9 cellular contexts compared by ENCODE assay signal in the genomic region with DNA sequence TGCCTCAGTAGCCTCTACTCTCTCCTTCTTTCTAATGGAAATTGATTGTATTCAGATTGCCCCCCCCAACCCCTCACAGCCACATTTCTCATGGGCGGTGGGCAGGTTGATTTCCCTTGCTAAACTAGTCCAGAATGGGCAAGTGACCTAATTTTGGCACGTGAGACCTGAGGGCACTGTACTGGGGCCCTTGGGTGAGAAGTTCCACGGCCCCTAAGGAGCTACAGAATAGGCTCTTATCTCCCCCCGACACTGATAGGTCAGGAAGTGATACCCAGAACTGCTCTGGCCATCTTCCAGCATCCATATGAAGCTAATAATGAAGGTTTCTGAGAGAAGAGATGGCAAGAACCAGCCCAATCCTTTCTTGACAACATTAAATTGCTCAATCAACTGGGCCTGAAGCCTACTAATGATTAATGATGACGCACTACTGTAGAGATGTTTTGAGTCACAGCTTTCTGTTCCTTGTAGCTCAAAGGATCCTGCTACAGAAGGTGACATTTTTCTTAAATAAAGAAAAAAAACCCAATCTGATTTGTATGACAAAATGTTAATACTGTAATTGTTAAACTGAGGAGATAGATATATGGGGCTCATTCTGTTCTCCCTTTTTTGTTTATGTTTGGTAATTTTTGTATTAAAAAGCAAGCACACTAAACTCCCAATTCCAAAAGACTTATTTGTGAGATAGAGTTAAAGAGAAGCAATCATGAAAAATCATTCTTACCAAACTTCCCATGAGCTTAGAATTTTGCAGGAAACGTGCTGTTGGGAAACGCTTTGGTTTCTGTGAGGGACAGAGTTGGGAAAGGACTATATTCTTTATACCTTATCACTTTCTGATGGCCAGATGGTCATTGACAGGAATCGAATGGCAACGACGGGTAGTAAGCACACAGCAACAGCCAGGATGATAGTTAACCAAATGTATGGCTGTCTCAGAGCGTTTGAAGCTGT. TPM values are rescaled to one million over a fixed set of nuclear protein-coding genes. Genes with fewer than 3 reads are reported as not detected.
DNase-seq lines count a peak whose midpoint lies in the region; ATAC-seq and TF ChIP-seq lines count a peak whose summit lies in the region.
"Had no signal": no experiment of that assay in that cellular context is flagged by ENCODE, and none has a peak within 500 bp of the region (broad histone marks: within the 10 kb centered on the region; RNA-seq: fewer than 3 reads in every experiment).

No MANE protein-coding gene starts in this region.

- BruUV-seq in Caco-2 (replicated peaks; lab: Mats Ljungman, UMichigan), result no TSS peak

- H3K9me3 ChIP-seq in suprapubic skin, result no peaks in the 10 kb centered on the region
- H3K9me3 ChIP-seq in Caco-2, result no peaks in the 10 kb centered on the region

- DNase-seq in activated naive CD4-positive, alpha-beta T cell treated with Interleukin-2 at 50 U/mL for 16 hours, result no peak
- no peak for DNase-seq in coronary artery (ENCODE audit: low spot score)
- peak in 1 of 2 donors; percentile 50 for DNase-seq in suprapubic skin (ENCODE audit: low spot score in 2 of 2)
- no peak for DNase-seq in pons (ENCODE audit: low spot score)
- DNase-seq in NCI-H748 (lab: John Stamatoyannopoulos, UW; ENCODE audit: unreplicated experiment), result no peak
- no peak for DNase-seq in Caco-2

- peaks cover 30% of the 10 kb centered on the region for H3K4me1 Mint-ChIP-seq in activated naive CD4-positive, alpha-beta T cell treated with anti-CD3 and anti-CD28 coated beads, Interleukin-2, amount 50 U/mL, for 24 hours
- no peaks in the 10 kb centered on the region for H3K4me1 Mint-ChIP-seq in Caco-2 (ENCODE audit: low read depth, unreplicated experiment)

- intact Hi-C loops in Caco-2 (cut with micrococcal nuclease; ENCODE audit: unreplicated experiment), result no loop called here

- peak overlapping the region; percentile 14 for H3K27ac Mint-ChIP-seq in activated naive CD4-positive, alpha-beta T cell treated with anti-CD3 and anti-CD28 coated beads, Interleukin-2, amount 50 U/mL, for 24 hours
- no peak overlapping the region for H3K27ac Mint-ChIP-seq in Caco-2 (ENCODE audit: unreplicated experiment)

- POLR2A ChIA-PET in Caco-2 (lab: Charles Lee), result no interaction called here

- TF ChIP-seq EP300 in suprapubic skin (IDR thresholded peaks at IDR 0.05), result no peak

- no peaks in the 10 kb centered on the region for H3K27me3 Mint-ChIP-seq in activated naive CD4-positive, alpha-beta T cell treated with anti-CD3 and anti-CD28 coated beads, Interleukin-2, amount 50 U/mL, for 24 hours
- H3K27me3 Mint-ChIP-seq in Caco-2 (ENCODE audit: insufficient read depth, unreplicated experiment), result no peaks in the 10 kb centered on the region

- no peak for TF ChIP-seq POLR2A in suprapubic skin (IDR thresholded peaks at IDR 0.05)

- peaks cover 19% of the 10 kb centered on the region for H3K36me3 Mint-ChIP-seq in activated naive CD4-positive, alpha-beta T cell treated with anti-CD3 and anti-CD28 coated beads, Interleukin-2, amount 50 U/mL, for 24 hours
- peaks cover 36% of the 10 kb centered on the region for H3K36me3 Mint-ChIP-seq in Caco-2 (ENCODE audit: insufficient read depth, unreplicated experiment)

- no peak overlapping the region for H3K4me3 Mint-ChIP-seq in activated naive CD4-positive, alpha-beta T cell treated with anti-CD3 and anti-CD28 coated beads, Interleukin-2, amount 50 U/mL, for 24 hours
- H3K4me3 Mint-ChIP-seq in Caco-2 (ENCODE audit: unreplicated experiment), result no peak overlapping the region

- CTCF ChIA-PET in Caco-2 (lab: Charles Lee), result no interaction called here

- no peak for TF ChIP-seq CTCF in coronary artery (IDR thresholded peaks at IDR 0.05)
- no peak for TF ChIP-seq CTCF in suprapubic skin (IDR thresholded peaks at IDR 0.05)
- TF ChIP-seq CTCF in Caco-2 (IDR thresholded peaks at IDR 0.05; ENCODE audit: insufficient read depth in 1 of 2, low read depth in 1 of 2, low read length in 1 of 2, severe bottlenecking in 1 of 2, unreplicated experiment in 1 of 2), result no peak

- peaks cover 11% of the 10 kb centered on the region for H3K4me1 ChIP-seq in suprapubic skin
- no peaks in the 10 kb centered on the region for H3K4me1 ChIP-seq in Caco-2

- peaks cover 20% of the 10 kb centered on the region for H3K36me3 ChIP-seq in suprapubic skin
- H3K36me3 ChIP-seq in Caco-2 (ENCODE audit: control insufficient read depth, insufficient read depth, low read length), result no peaks in the 10 kb centered on the region

- ATAC-seq in HG03196 (IDR thresholded peaks at IDR 0.05; ENCODE audit: unreplicated experiment), result peak; percentile 94

- H3K27me3 ChIP-seq in suprapubic skin, result no peaks in the 10 kb centered on the region
- H3K27me3 ChIP-seq in Caco-2 (replicated peaks; ENCODE audit: control insufficient read depth, insufficient read depth, low read length), result no peaks in the 10 kb centered on the region

- H3K27ac ChIP-seq in coronary artery, result peak overlapping the region; percentile 20 to 57
- peak overlapping the region; percentile 34 for H3K27ac ChIP-seq in suprapubic skin
- H3K27ac ChIP-seq: C4-2B had no signal

- no peak overlapping the region for H3K4me3 ChIP-seq in coronary artery
- H3K4me3 ChIP-seq in suprapubic skin, result no peak overlapping the region
- no peak overlapping the region for H3K4me3 ChIP-seq in Caco-2 (ENCODE audit: low read depth, low read length)

- 77% methylated on average over 10 of the region's 11 CpGs for WGBS in suprapubic skin

- H3K9me3 Mint-ChIP-seq in activated naive CD4-positive, alpha-beta T cell treated with anti-CD3 and anti-CD28 coated beads, Interleukin-2, amount 50 U/mL, for 24 hours, result no peaks in the 10 kb centered on the region
- H3K9me3 Mint-ChIP-seq in Caco-2 (ENCODE audit: unreplicated experiment), result no peaks in the 10 kb centered on the region

RNA-seq across cellular contexts. Expression of gene NARS1, which starts 28.2 kb away (rescaled TPM):
- total RNA-seq in suprapubic skin (100 to 1,000 TPM in 1 of 4 donors, 10 to 100 TPM in 3; 78.7 to 124 (median 84.2) TPM), Caco-2 (2022) (114 and 116 TPM in 2 replicates)
